In the genomic region with DNA sequence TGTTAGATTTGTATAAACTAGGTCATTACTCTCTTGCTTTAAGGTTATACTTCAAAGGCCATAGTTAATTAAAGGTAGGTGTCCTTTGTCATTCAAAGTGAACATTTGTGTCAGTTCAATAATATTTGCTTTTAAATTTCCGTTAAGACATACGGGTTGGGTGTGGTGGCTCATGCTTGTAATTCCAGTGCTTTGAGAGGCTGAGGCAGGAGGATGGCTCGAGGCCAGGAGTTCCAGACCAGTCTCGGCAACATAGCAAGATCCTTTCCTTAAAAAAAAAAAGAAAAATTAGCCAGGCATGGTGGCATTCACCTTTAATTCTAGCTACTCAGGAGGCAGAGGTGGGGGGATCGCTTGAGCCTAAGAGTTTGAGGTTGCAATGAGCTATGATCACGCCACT, we compare ENCODE assay signal across 19 cellular contexts.
A peak's percentile ranks its signal among the peaks of the same experiment; 100 is the strongest.
DNase-seq lines count a peak whose midpoint lies in the region; ATAC-seq, FAIRE-seq and TF ChIP-seq lines count a peak whose summit lies in the region.
"Had no signal": no experiment of that assay in that cellular context is flagged by ENCODE, and none has a peak within 500 bp of the region (broad histone marks: within the 10 kb centered on the region; RNA-seq: fewer than 3 reads in every experiment).

No MANE protein-coding gene starts in this region.

- no peak overlapping the region for H4K91ac ChIP-seq in neuronal stem cell (ENCODE audit: low read depth, low read length, poor library complexity)

- H3K23ac ChIP-seq in neuronal stem cell (ENCODE audit: low read depth, low read length, poor library complexity), result no peak overlapping the region

- H3K4me3 Mint-ChIP-seq in astrocyte (ENCODE audit: unreplicated experiment) (no peak overlapping the region), Calu3 (ENCODE audit: low read depth, unreplicated experiment) (no peak overlapping the region)
- no peak overlapping the region for H3K4me3 Mint-ChIP-seq in activated T-helper 17 cell treated with anti-CD3 and anti-CD28 coated beads, Interleukin-2, amount 50 U/mL, for 72 hours
- H3K4me3 Mint-ChIP-seq: activated CD4-positive, alpha-beta T cell treated with anti-CD3 and anti-CD28 coated beads, Interleukin-2, amount 10 ng/mL, durations not matched to agents 7 days and 5 days; CD4-positive, alpha-beta memory T cell; T-cell had no signal

- no peak overlapping the region for H4K8ac ChIP-seq in neuronal stem cell (ENCODE audit: low read depth, low read length)

- CTCF ChIA-PET in Calu3 (lab: Charles Lee), result interaction anchor here (0.6 to 0.7 kb wide), 4 partner anchors 23 to 569 kb away, joined by 3 read pairs; no protein-coding TSS in a partner anchor

- no peaks in the 10 kb centered on the region for H3K9me3 Mint-ChIP-seq in astrocyte (ENCODE audit: unreplicated experiment)
- no peaks in the 10 kb centered on the region for H3K9me3 Mint-ChIP-seq in activated T-helper 17 cell treated with anti-CD3 and anti-CD28 coated beads, Interleukin-2, amount 50 U/mL, for 72 hours
- no peaks in the 10 kb centered on the region for H3K9me3 Mint-ChIP-seq in Calu3 (ENCODE audit: low read depth, unreplicated experiment)
- H3K9me3 Mint-ChIP-seq: activated CD4-positive, alpha-beta T cell treated with anti-CD3 and anti-CD28 coated beads, Interleukin-2, amount 10 ng/mL, durations not matched to agents 7 days and 5 days; T-cell had no signal

- H2AFZ ChIP-seq in GM23248 (peak overlapping the region; percentile 70), astrocyte (ENCODE audit: low read depth, low read length) (peak overlapping the region; percentile 65), neuronal stem cell (ENCODE audit: low read length) (peak overlapping the region; percentile 31)

- H2AK5ac ChIP-seq in neuronal stem cell (ENCODE audit: low read depth, low read length), result no peak overlapping the region

- in situ Hi-C loops in GM23248 (cut with MboI), result no loop called here

- H3K36me3 ChIP-seq in GM23248 (ENCODE audit: low read depth) (no peaks in the 10 kb centered on the region), astrocyte (ENCODE audit: insufficient read depth, low read length) (no peaks in the 10 kb centered on the region), neuronal stem cell (replicated peaks in 1 of 2; ENCODE audit: control insufficient read depth in 2 of 2, insufficient read depth in 2 of 2, low read length in 2 of 2) (no peaks in the 10 kb centered on the region)
- H3K36me3 ChIP-seq: suprapubic skin had no signal

- no peak overlapping the region for H3K18ac ChIP-seq in neuronal stem cell (ENCODE audit: low read length)

- peaks cover 8% of the 10 kb centered on the region for H3K4me1 Mint-ChIP-seq in astrocyte (ENCODE audit: low read depth, unreplicated experiment)
- H3K4me1 Mint-ChIP-seq in activated T-helper 17 cell treated with anti-CD3 and anti-CD28 coated beads, Interleukin-2, amount 50 U/mL, for 72 hours, result no peaks in the 10 kb centered on the region
- H3K4me1 Mint-ChIP-seq in Calu3 (ENCODE audit: low read depth, unreplicated experiment), result no peaks in the 10 kb centered on the region
- H3K4me1 Mint-ChIP-seq: activated CD4-positive, alpha-beta T cell treated with anti-CD3 and anti-CD28 coated beads, Interleukin-2, amount 10 ng/mL, durations not matched to agents 7 days and 5 days; CD4-positive, alpha-beta memory T cell; T-cell had no signal

- no peaks in the 10 kb centered on the region for H3K79me2 ChIP-seq in GM23248 (ENCODE audit: insufficient read depth)
- no peaks in the 10 kb centered on the region for H3K79me2 ChIP-seq in astrocyte (ENCODE audit: insufficient read depth, low read length)

- no peaks in the 10 kb centered on the region for H3K79me1 ChIP-seq in neuronal stem cell (ENCODE audit: low read depth, low read length)

- H2BK15ac ChIP-seq in neuronal stem cell (ENCODE audit: low read length), result no peak overlapping the region

- H3K27me3 ChIP-seq in GM23248 (replicated peaks; ENCODE audit: insufficient read depth) (no peaks in the 10 kb centered on the region), astrocyte (ENCODE audit: insufficient read depth, low read length) (peaks cover 2% of the 10 kb centered on the region), neuronal stem cell (ENCODE audit: control insufficient read depth in 3 of 3, insufficient read depth in 3 of 3, low read depth in 1 of 3, low read length in 3 of 3) (no peaks in the 10 kb centered on the region)
- H3K27me3 ChIP-seq: suprapubic skin had no signal

- no peaks in the 10 kb centered on the region for H4K20me1 ChIP-seq in GM23248 (ENCODE audit: insufficient read depth)
- H4K20me1 ChIP-seq in astrocyte (ENCODE audit: insufficient read depth, low read length), result peaks cover 10% of the 10 kb centered on the region

- intact Hi-C loops in Calu3 (cut with micrococcal nuclease; ENCODE audit: unreplicated experiment), result no loop called here

- no peak overlapping the region for H2BK5ac ChIP-seq in neuronal stem cell (ENCODE audit: low read length)

- H3F3A ChIP-seq in GM23248 (ENCODE audit: insufficient read depth), result peaks cover 18% of the 10 kb centered on the region

- H3K27ac ChIP-seq in GM23248, result no peak overlapping the region
- H3K27ac ChIP-seq in astrocyte (ENCODE audit: low read depth, low read length), result no peak overlapping the region
- no peak overlapping the region for H3K27ac ChIP-seq in neuronal stem cell (replicated peaks; ENCODE audit: low read length)
- H3K27ac ChIP-seq: suprapubic skin had no signal

- H3K9me3 ChIP-seq in GM23248 (ENCODE audit: low read depth) (no peaks in the 10 kb centered on the region), astrocyte (ENCODE audit: insufficient read depth, low read depth, low read length) (no peaks in the 10 kb centered on the region), neuronal stem cell (replicated peaks in 1 of 2; ENCODE audit: control insufficient read depth in 2 of 2, insufficient read depth in 1 of 2, low read depth in 1 of 2, low read length in 2 of 2) (peaks cover under 1 to 1% of the 10 kb centered on the region in 2 donors)
- H3K9me3 ChIP-seq: suprapubic skin had no signal

- H3K27ac Mint-ChIP-seq in astrocyte (ENCODE audit: unreplicated experiment) (peak overlapping the region; percentile 41), Calu3 (ENCODE audit: unreplicated experiment) (no peak overlapping the region)
- H3K27ac Mint-ChIP-seq in activated T-helper 17 cell treated with anti-CD3 and anti-CD28 coated beads, Interleukin-2, amount 50 U/mL, for 72 hours, result no peak overlapping the region
- H3K27ac Mint-ChIP-seq: activated CD4-positive, alpha-beta T cell treated with anti-CD3 and anti-CD28 coated beads, Interleukin-2, amount 10 ng/mL, durations not matched to agents 7 days and 5 days; CD4-positive, alpha-beta memory T cell; T-cell had no signal

- no peak overlapping the region for H3K14ac ChIP-seq in neuronal stem cell (ENCODE audit: low read length)

- H3K4me2 ChIP-seq in GM23248 (ENCODE audit: unreplicated experiment) (peak overlapping the region; percentile 64), astrocyte (ENCODE audit: low read length) (peak overlapping the region; percentile 70), neuronal stem cell (ENCODE audit: insufficient read depth, low read length, poor library complexity, severe bottlenecking) (no peak overlapping the region)

- 16 to 18% methylated on average over 6 of the region's 6 CpGs for WGBS in GM23248 (ENCODE audit: low coverage in 1 of 2, low lambda C conversion rate in 2 of 2, missing lambda C conversion rate in 2 of 2), 2 experiments
- no CpG with 5 or more reads among the region's 6 CpGs for WGBS in neuronal stem cell (ENCODE audit: extremely low coverage in 2 of 2, insufficient read length in 2 of 2, insufficient replicate concordance in 1 of 2), 2 donors

- BruUV-seq in Calu3 (replicated peaks; lab: Mats Ljungman, UMichigan), result no TSS peak

- no peak overlapping the region for H2BK120ac ChIP-seq in neuronal stem cell (ENCODE audit: low read depth, low read length)

- no peaks in the 10 kb centered on the region for H3K27me3 Mint-ChIP-seq in astrocyte (ENCODE audit: low read depth, unreplicated experiment)
- peaks cover 16% of the 10 kb centered on the region for H3K27me3 Mint-ChIP-seq in activated T-helper 17 cell treated with anti-CD3 and anti-CD28 coated beads, Interleukin-2, amount 50 U/mL, for 72 hours
- no peaks in the 10 kb centered on the region for H3K27me3 Mint-ChIP-seq in Calu3 (ENCODE audit: unreplicated experiment)
- H3K27me3 Mint-ChIP-seq: activated CD4-positive, alpha-beta T cell treated with anti-CD3 and anti-CD28 coated beads, Interleukin-2, amount 10 ng/mL, durations not matched to agents 7 days and 5 days had no signal

- no peak for ATAC-seq in activated T-helper 17 cell treated with anti-CD3 and anti-CD28 coated beads, Interleukin-2, amount 50 U/mL, for 72 hours (replicated peaks)
- ATAC-seq: K562, Right ventricle myocardium inferior, T-cell had no signal

- H3K4me3 ChIP-seq in GM23248, result peak overlapping the region; percentile 18; the same call in 1 of the 2 replicates
- no peak overlapping the region for H3K4me3 ChIP-seq in astrocyte (ENCODE audit: insufficient read depth, low read depth, low read length)
- no peak overlapping the region for H3K4me3 ChIP-seq in fibroblast of the aortic adventitia (ENCODE audit: low read depth, low read length)
- H3K4me3 ChIP-seq in neuronal stem cell (ENCODE audit: low read length in 2 of 2), result no peak overlapping the region
- H3K4me3 ChIP-seq: K562, suprapubic skin had no signal

- no peak overlapping the region for H3K4ac ChIP-seq in neuronal stem cell (ENCODE audit: low read length)

- DNase-seq in GM23248 (peak; percentile 50), astrocyte (ENCODE audit: low read depth) (peak; percentile 53), fibroblast of the aortic adventitia (ENCODE audit: low read depth) (peak; percentile 76), neuronal stem cell (ENCODE audit: low spot score) (no peak), NCI-H82 treated with DMSO at 0.1 percent for 48 hours (lab: John Stamatoyannopoulos, UW; ENCODE audit: unreplicated experiment) (no peak), Calu3 (no peak)
- no peak for DNase-seq in stimulated activated CD4-positive, alpha-beta T cell treated with anti-CD3 and anti-CD28 coated beads, Interleukin-12 subunit alpha, Interleukin-12 subunit beta, amount 100 ng/mL, for 4 hours
- DNase-seq: activated CD4-positive, alpha-beta T cell treated with anti-CD3 and anti-CD28 coated beads, Interleukin-2, amount 10 ng/mL, durations not matched to agents 7 days and 5 days; activated CD8-positive, alpha-beta memory T cell treated with anti-CD3 and anti-CD28 coated beads, Interleukin-2, amount 50 U/mL, for 48 hours; activated gamma-delta T cell; CD4-positive, alpha-beta memory T cell; NCI-H524; stimulated activated CD4-positive, alpha-beta T cell treated with anti-CD3 and anti-CD28 coated beads, Interleukin-15, amount 100 ng/mL, for 24 hours; T-cell had no signal

- peaks cover 6% of the 10 kb centered on the region for H3K36me3 Mint-ChIP-seq in astrocyte (ENCODE audit: low read depth, unreplicated experiment)
- no peaks in the 10 kb centered on the region for H3K36me3 Mint-ChIP-seq in activated T-helper 17 cell treated with anti-CD3 and anti-CD28 coated beads, Interleukin-2, amount 50 U/mL, for 72 hours (ENCODE audit: low read depth)
- no peaks in the 10 kb centered on the region for H3K36me3 Mint-ChIP-seq in Calu3 (ENCODE audit: insufficient read depth, unreplicated experiment)
- H3K36me3 Mint-ChIP-seq: CD4-positive, alpha-beta memory T cell; T-cell had no signal

- TF ChIP-seq CTCF in astrocyte (IDR thresholded peaks at IDR 0.05; ENCODE audit: insufficient read depth, low read depth, low read length), result no peak
- no peak for TF ChIP-seq CTCF in fibroblast of the aortic adventitia (IDR thresholded peaks at IDR 0.05; ENCODE audit: insufficient read depth, low read length)
- no peak for TF ChIP-seq CTCF in Calu3 (IDR thresholded peaks at IDR 0.05; ENCODE audit: unreplicated experiment)

- H3K9ac ChIP-seq in GM23248, result 0 out of 2 replicates have a peak overlapping the region, but pooled peaks have one; percentile 27
- H3K9ac ChIP-seq in astrocyte (ENCODE audit: low read length), result no peak overlapping the region
- H3K9ac ChIP-seq in neuronal stem cell (ENCODE audit: low read depth, low read length, poor library complexity), result no peak overlapping the region

- peaks cover 15% of the 10 kb centered on the region; the same call in 1 of the 2 replicates for H3K4me1 ChIP-seq in GM23248 (ENCODE audit: insufficient read depth)
- H3K4me1 ChIP-seq in astrocyte (ENCODE audit: insufficient read depth, low read length), result peaks cover 6% of the 10 kb centered on the region
- H3K4me1 ChIP-seq in neuronal stem cell (ENCODE audit: control insufficient read depth in 2 of 2, insufficient read depth in 1 of 2, low read depth in 1 of 2, low read length in 2 of 2), result peaks cover 16 to 18% of the 10 kb centered on the region in 2 donors
- H3K4me1 ChIP-seq: suprapubic skin had no signal

- FAIRE-seq in astrocyte (lab: Jason Lieb, UNC), result no peak
- FAIRE-seq: colon, K562 had no signal

- no peak overlapping the region for H2BK12ac ChIP-seq in neuronal stem cell (ENCODE audit: low read length)

- no peaks in the 10 kb centered on the region for H3K9me2 ChIP-seq in GM23248 (ENCODE audit: insufficient read depth)

Comparison
In these comparisons a context has a peak if more than half of its experiments do, and no peak if none do; other contexts are left out.
1. DNase-seq: peak in GM23248 (single experiment), astrocyte (single experiment) and fibroblast of the aortic adventitia (single experiment); none in neuronal stem cell (single experiment), stimulated activated CD4-positive, alpha-beta T cell treated with anti-CD3 and anti-CD28 coated beads, Interleukin-12 subunit alpha, Interleukin-12 subunit beta, amount 100 ng/mL, for 4 hours (single experiment), NCI-H82 treated with DMSO at 0.1 percent for 48 hours (single experiment) and Calu3 (single experiment).
2. Peak in every context shown above with its lines, with median percentiles within 50 percentile points of each other: H2AFZ ChIP-seq.